In genomic region chr20:63973160-63973479, GRCh38 we compare ENCODE assay signal across 1 cellular context.
TF ChIP-seq lines count a peak whose summit lies in the region.

No MANE protein-coding gene starts in this region.

TF ChIP-seq in endothelial cell of umbilical vein, 7 proteins besides CTCF, POLR2A, EP300 and RAD21:
- TF ChIP-seq FOS (IDR thresholded peaks at IDR 0.05; ENCODE audit: borderline replicate concordance, insufficient read depth, low read length) (no peak), JUN (IDR thresholded peaks at IDR 0.05; ENCODE audit: borderline replicate concordance, insufficient read depth, insufficient read length, low read depth) (no peak), MYC (IDR thresholded peaks at IDR 0.05; ENCODE audit: low read depth, low read length) (no peak), GATA2 (IDR thresholded peaks at IDR 0.05; ENCODE audit: insufficient read depth, insufficient read length, low read depth, low read length) (no peak), MAX (IDR thresholded peaks at IDR 0.05; ENCODE audit: insufficient read depth, insufficient read length) (no peak), POLR2AphosphoS5 (IDR thresholded peaks at IDR 0.05; ENCODE audit: insufficient read depth, low read depth, low read length) (no peak), EZH2 (IDR thresholded peaks at IDR 0.05; ENCODE audit: borderline replicate concordance, low read depth, low read length, severe bottlenecking) (no peak)
